13 cellular contexts compared by ENCODE assay signal in the genomic region with DNA sequence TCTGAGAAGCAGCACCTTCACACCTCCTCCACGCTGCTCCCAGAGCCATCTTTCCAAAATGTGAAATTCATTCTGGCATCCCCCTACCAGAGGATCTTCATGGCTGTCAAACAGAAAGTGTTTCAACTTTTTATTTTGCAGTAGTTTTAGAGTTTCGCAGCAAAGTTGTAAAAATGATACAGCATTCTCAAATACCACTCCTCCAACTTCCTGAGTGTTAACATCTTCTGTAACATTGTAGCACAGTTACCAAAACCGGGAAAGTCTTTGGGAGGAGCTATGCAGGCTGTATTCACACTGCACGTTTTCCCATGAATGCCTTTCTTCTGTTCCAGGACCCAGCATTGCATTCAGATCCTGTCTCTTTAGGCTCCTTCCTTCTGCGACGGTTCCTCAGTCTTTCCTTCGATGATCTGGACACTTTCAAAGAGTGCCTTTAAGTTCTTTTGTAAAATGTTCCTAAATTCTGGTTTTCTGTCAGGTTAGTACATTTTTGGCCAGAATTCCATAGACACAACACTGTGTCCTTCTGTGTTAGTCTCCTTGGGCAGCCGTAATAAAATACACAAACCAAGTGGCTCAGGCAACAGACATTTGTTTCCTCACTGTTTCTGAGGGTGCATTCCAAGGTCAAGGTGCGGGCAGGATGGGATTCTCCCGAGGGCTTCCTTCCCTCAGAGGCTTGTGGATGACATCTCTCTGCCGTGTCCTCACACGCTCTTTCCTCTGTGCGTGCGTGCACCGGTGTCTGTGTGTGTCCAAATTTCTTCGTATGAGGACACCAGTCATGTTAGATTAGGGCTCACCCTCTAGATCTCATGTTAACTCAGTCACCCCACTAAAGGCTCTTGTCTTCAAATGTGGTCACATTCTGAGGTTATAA.
"Had no signal": no experiment of that assay in that cellular context is flagged by ENCODE, and none has a peak within 500 bp of the region (broad histone marks: within the 10 kb centered on the region; RNA-seq: fewer than 3 reads in every experiment).

No MANE protein-coding gene starts in this region.

- H3K27me3 Mint-ChIP-seq: activated CD4-positive, alpha-beta memory T cell treated with anti-CD3 and anti-CD28 coated beads, Interleukin-2, amount 10 ng/mL, durations not matched to agents 7 days and 5 days; activated naive CD8-positive, alpha-beta T cell treated with anti-CD3 and anti-CD28 coated beads, Interleukin-2, amount 50 U/mL, for 24 hours; natural killer cell treated with Interleukin-12 subunit alpha and Interleukin-12 subunit beta and Interleukin-15 and Interleukin-18, amount 100 ng/mL, for 72 hours; type B pancreatic cell had no signal

- H3K4me3 Mint-ChIP-seq: activated CD4-positive, alpha-beta memory T cell treated with anti-CD3 and anti-CD28 coated beads, Interleukin-2, amount 10 ng/mL, durations not matched to agents 7 days and 5 days; activated naive CD8-positive, alpha-beta T cell treated with anti-CD3 and anti-CD28 coated beads, Interleukin-2, amount 50 U/mL, for 24 hours; activated T-helper 1 cell treated with anti-CD3 and anti-CD28 coated beads, Interleukin-12 subunit alpha, Interleukin-12 subunit beta, Interleukin-2, Interleukin-4 antibody, amounts not matched to agents 30 ng/mL and 10 ng/mL and 1 ng/mL, durations not matched to agents 14 hours and 24 hours and 36 hours; natural killer cell treated with Interleukin-12 subunit alpha and Interleukin-12 subunit beta and Interleukin-15 and Interleukin-18, amount 100 ng/mL, for 72 hours; type B pancreatic cell had no signal

- H3K4me3 ChIP-seq: ascending aorta, colonic mucosa, gastroesophageal sphincter, psoas muscle had no signal

- H3K27ac ChIP-seq: ascending aorta, colonic mucosa, psoas muscle had no signal

- ATAC-seq: activated naive CD8-positive, alpha-beta T cell treated with anti-CD3 and anti-CD28 coated beads, Interleukin-2, amount 50 U/mL, for 24 hours had no signal

- H3K36me3 ChIP-seq: ascending aorta, colonic mucosa, gastroesophageal sphincter had no signal

- DNase-seq: activated CD4-positive, alpha-beta memory T cell treated with anti-CD3 and anti-CD28 coated beads, Interleukin-2, amount 10 ng/mL, durations not matched to agents 7 days and 5 days; activated CD8-positive, alpha-beta memory T cell treated with anti-CD3 and anti-CD28 coated beads, Interleukin-2, amount 50 U/mL, for 48 hours; activated naive CD4-positive, alpha-beta T cell; effector CD8-positive, alpha-beta T cell; T1000 had no signal

- H3K27me3 ChIP-seq: ascending aorta, colonic mucosa, gastroesophageal sphincter had no signal

- H3K9me3 ChIP-seq: ascending aorta, colonic mucosa, gastroesophageal sphincter, psoas muscle had no signal

- H3K27ac Mint-ChIP-seq: activated CD4-positive, alpha-beta memory T cell treated with anti-CD3 and anti-CD28 coated beads, Interleukin-2, amount 10 ng/mL, durations not matched to agents 7 days and 5 days; activated naive CD8-positive, alpha-beta T cell treated with anti-CD3 and anti-CD28 coated beads, Interleukin-2, amount 50 U/mL, for 24 hours; activated T-helper 1 cell treated with anti-CD3 and anti-CD28 coated beads, Interleukin-12 subunit alpha, Interleukin-12 subunit beta, Interleukin-2, Interleukin-4 antibody, amounts not matched to agents 30 ng/mL and 10 ng/mL and 1 ng/mL, durations not matched to agents 14 hours and 24 hours and 36 hours; natural killer cell treated with Interleukin-12 subunit alpha and Interleukin-12 subunit beta and Interleukin-15 and Interleukin-18, amount 100 ng/mL, for 72 hours; type B pancreatic cell had no signal
